Comparison of ENCODE assay signal across 10 cellular contexts in the genomic region with DNA sequence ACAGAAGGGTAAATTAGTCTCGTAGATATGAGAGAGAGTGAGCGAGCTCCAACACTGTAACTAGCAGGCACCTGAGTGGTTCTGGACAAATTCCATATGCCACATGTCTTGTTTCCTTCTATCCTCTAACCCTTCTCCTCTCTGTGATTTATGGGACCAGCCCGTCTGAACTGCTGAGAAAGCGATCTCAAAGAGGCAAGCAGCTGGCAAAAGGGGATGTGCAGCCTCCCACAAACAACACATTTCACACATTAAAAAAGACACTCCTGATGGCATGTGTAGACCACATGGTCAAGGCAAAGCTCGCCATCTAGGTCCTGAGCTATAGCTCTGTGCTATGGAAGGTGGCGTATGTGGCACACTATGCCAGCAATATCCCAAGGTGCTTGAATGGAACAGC.
DNase-seq lines count a peak whose midpoint lies in the region; ATAC-seq, FAIRE-seq and TF ChIP-seq lines count a peak whose summit lies in the region.
"Had no signal": no experiment of that assay in that cellular context is flagged by ENCODE, and none has a peak within 500 bp of the region (broad histone marks: within the 10 kb centered on the region; RNA-seq: fewer than 3 reads in every experiment).

No MANE protein-coding gene starts in this region.

- POLR2A ChIA-PET in A549 (lab: Yijun Ruan, JAX): no interaction called here

- H3K27ac ChIP-seq in A549: peak overlapping the region in 1 of 2 experiments; percentile 54; a peak in 1 of 6 replicates
- peak overlapping the region; percentile 70 for H3K27ac ChIP-seq in VCaP
- H3K27ac ChIP-seq in right atrium auricular region: peak overlapping the region; percentile 43 to 52
- H3K27ac ChIP-seq: HL-60 had no signal

- TF ChIP-seq POLR2A in A549 (IDR thresholded peaks at IDR 0.05; ENCODE audit: low read length): no peak

- DNase-seq in A549 (ENCODE audit: low read depth in 1 of 2, low spot score in 1 of 2) (no peak), DMS 273 treated with DMSO at 0.1 percent for 48 hours (lab: John Stamatoyannopoulos, UW) (peak; percentile 77), right atrium auricular region (ENCODE audit: low spot score) (no peak), GM20000 (ENCODE audit: low spot score) (no peak), retina (no peak), activated gamma-delta T cell treated with Interleukin-2 at 50 U/mL for 16 hours (no peak), globus pallidus (ENCODE audit: low spot score) (no peak)

- CTCF ChIA-PET in A549 (lab: Yijun Ruan, JAX): no interaction called here

- no peak for TF ChIP-seq RAD21 in A549 (conservative IDR thresholded peaks at IDR 0.05 in 1 of 2, IDR thresholded peaks at IDR 0.05 in 1 of 2)

- H3K4me3 ChIP-seq in A549: no peak overlapping the region
- H3K4me3 ChIP-seq in right atrium auricular region: no peak overlapping the region
- H3K4me3 ChIP-seq: smooth muscle cell had no signal

- H3K27me3 ChIP-seq in right atrium auricular region: no peaks in the 10 kb centered on the region

- H3K36me3 ChIP-seq in right atrium auricular region: no peaks in the 10 kb centered on the region

- 86% methylated on average over 6 of the region's 6 CpGs for WGBS in A549 (ENCODE audit: missing lambda C conversion rate)

- peaks cover 29% of the 10 kb centered on the region for H3K4me1 ChIP-seq in A549
- H3K4me1 ChIP-seq in right atrium auricular region: peaks cover 0 to 24% of the 10 kb centered on the region in 2 donors

- no peak for TF ChIP-seq CTCF in A549 (IDR thresholded peaks at IDR 0.05)
- no peak for TF ChIP-seq CTCF in VCaP (conservative IDR thresholded peaks at IDR 0.05)
- TF ChIP-seq CTCF in right atrium auricular region (IDR thresholded peaks at IDR 0.05): no peak
- no peak for TF ChIP-seq CTCF in GM20000 (IDR thresholded peaks at IDR 0.05; ENCODE audit: extremely low read depth, missing control alignments)

- H3K9me3 ChIP-seq in A549 (peaks cover under 1% of the 10 kb centered on the region; the same call in 1 of the 3 replicates), right atrium auricular region (no peaks in the 10 kb centered on the region)

- no peak for ATAC-seq in A549

- no peak for TF ChIP-seq EP300 in A549 (IDR thresholded peaks at IDR 0.05)

- peak overlapping the region; percentile 8; the same call in 1 of the 3 replicates for H3K4me2 ChIP-seq in A549
- H3K4me2 ChIP-seq: smooth muscle cell had no signal

- FAIRE-seq in A549 (lab: Jason Lieb, UNC): no peak

TF ChIP-seq in A549, 52 proteins besides CTCF, POLR2A, EP300 and RAD21:
- TF ChIP-seq HEYL (CRISPR knock-in tag; IDR thresholded peaks at IDR 0.05): no peak
- TF ChIP-seq FOSB (CRISPR knock-in tag; IDR thresholded peaks at IDR 0.05): no peak
- no peak for TF ChIP-seq PHF8 (IDR thresholded peaks at IDR 0.05; ENCODE audit: borderline replicate concordance, low read depth)
- TF ChIP-seq CBX8 (IDR thresholded peaks at IDR 0.05): no peak
- TF ChIP-seq RFX5 (IDR thresholded peaks at IDR 0.05): no peak
- TF ChIP-seq SREBF2 (IDR thresholded peaks at IDR 0.05): no peak
TF ChIP-seq in A549: peak in this region for 0.
